ENCODE assay signal across 9 cellular contexts in genomic region chr16:22424161-22424937, GRCh38. TPM values are rescaled to one million over a fixed set of nuclear protein-coding genes. Genes with fewer than 3 reads are reported as not detected.
DNase-seq lines count a peak whose midpoint lies in the region; ATAC-seq and TF ChIP-seq lines count a peak whose summit lies in the region.
"Had no signal": no experiment of that assay in that cellular context is flagged by ENCODE, and none has a peak within 500 bp of the region (broad histone marks: within the 10 kb centered on the region; RNA-seq: fewer than 3 reads in every experiment).

No MANE protein-coding gene starts in this region.

- TF ChIP-seq CTCF in Peyer's patch (IDR thresholded peaks at IDR 0.05) (no peak), osteoblast (IDR thresholded peaks at IDR 0.05; ENCODE audit: extremely low read depth, low read depth, low read length) (no peak)

- H3K27me3 ChIP-seq in ACC112 (ENCODE audit: insufficient read depth, low read length) (no peaks in the 10 kb centered on the region), Peyer's patch (no peaks in the 10 kb centered on the region), osteoblast (ENCODE audit: insufficient read depth, low read length) (no peaks in the 10 kb centered on the region)
- H3K27me3 ChIP-seq: brain microvascular endothelial cell had no signal

- peaks cover 7% of the 10 kb centered on the region; the same call in 1 of the 2 replicates for H3K36me3 ChIP-seq in ACC112 (ENCODE audit: insufficient read depth, low read length)
- H3K36me3 ChIP-seq in Peyer's patch: peaks cover 0 to 38% (median 0%) of the 10 kb centered on the region in 3 donors
- peaks cover 12% of the 10 kb centered on the region for H3K36me3 ChIP-seq in osteoblast (ENCODE audit: insufficient read depth, low read length)

- H3K27ac ChIP-seq in ACC112 (ENCODE audit: low read depth, low read length): peak overlapping the region; percentile 73
- H3K27ac ChIP-seq in Peyer's patch: peak overlapping the region; percentile 9 to 58 (median 32)
- H3K27ac ChIP-seq in osteoblast (ENCODE audit: low read depth, low read length): peak overlapping the region; percentile 57
- H3K27ac ChIP-seq: brain microvascular endothelial cell had no signal

- peak overlapping the region; percentile 71 for H3K4me3 ChIP-seq in ACC112 (ENCODE audit: low read depth, low read length)
- no peak overlapping the region for H3K4me3 ChIP-seq in Peyer's patch
- peak overlapping the region; percentile 61 for H3K4me3 ChIP-seq in osteoblast (ENCODE audit: insufficient read depth, low read length)

- DNase-seq in Peyer's patch (no peak), fibroblast of the conjunctiva (ENCODE audit: low read depth) (peak; percentile 9), osteoblast (ENCODE audit: insufficient read length, low spot score, missing footprints) (peak; percentile 69), NCI-H446 treated with DMSO at 0.1 percent for 48 hours (lab: John Stamatoyannopoulos, UW) (no peak)
- no peak for DNase-seq in activated CD4-positive, alpha-beta T cell treated with anti-CD3 and anti-CD28 coated beads for 48 hours
- DNase-seq: brain microvascular endothelial cell had no signal

- H3K9me3 ChIP-seq in Peyer's patch (no peaks in the 10 kb centered on the region), osteoblast (ENCODE audit: low read depth, low read length) (no peaks in the 10 kb centered on the region)

- peak overlapping the region; percentile 86 for H3K4me2 ChIP-seq in osteoblast (ENCODE audit: insufficient read depth, low read length)

- no peaks in the 10 kb centered on the region for H4K20me1 ChIP-seq in osteoblast (ENCODE audit: insufficient read depth, low read length)

- H2AFZ ChIP-seq in ACC112 (ENCODE audit: low read length, unreplicated experiment) (peak overlapping the region; percentile 73), osteoblast (ENCODE audit: low read length) (peak overlapping the region; percentile 93)

- peaks cover 10% of the 10 kb centered on the region for H3K4me1 ChIP-seq in ACC112 (ENCODE audit: control insufficient read depth, insufficient read depth, low read length, unreplicated experiment)
- H3K4me1 ChIP-seq in Peyer's patch: no peaks in the 10 kb centered on the region
- H3K4me1 ChIP-seq in osteoblast (ENCODE audit: insufficient read depth, low read length): peaks cover 16% of the 10 kb centered on the region

- ATAC-seq in HG03108 (IDR thresholded peaks at IDR 0.05; ENCODE audit: unreplicated experiment) (no peak), HG03520 (IDR thresholded peaks at IDR 0.05; ENCODE audit: unreplicated experiment) (no peak)

- TF ChIP-seq POLR2A in Peyer's patch (IDR thresholded peaks at IDR 0.05): no peak

- H3K79me2 ChIP-seq in ACC112 (ENCODE audit: control insufficient read depth, insufficient read depth, low read length, unreplicated experiment) (no peaks in the 10 kb centered on the region), osteoblast (ENCODE audit: insufficient read depth, low read length) (peaks cover 2% of the 10 kb centered on the region)

RNA-seq across cellular contexts. Expression of gene CDR2, which starts 49.9 kb away (rescaled TPM):
- 10 to 100 TPM; 22.7 to 38.4 (median 30.3) TPM for total RNA-seq in Peyer's patch
- 49.5 and 52.5 TPM in 2 replicates for total RNA-seq in osteoblast

Comparison
In these comparisons a context has a peak if more than half of its experiments do, and no peak if none do; other contexts are left out.
1. H3K4me3 ChIP-seq: peak in ACC112 (single experiment) and osteoblast (single experiment); none in Peyer's patch (0 of 4).
2. DNase-seq: peak in fibroblast of the conjunctiva (single experiment) and osteoblast (single experiment); none in Peyer's patch (0 of 3), NCI-H446 treated with DMSO at 0.1 percent for 48 hours (single experiment) and activated CD4-positive, alpha-beta T cell treated with anti-CD3 and anti-CD28 coated beads for 48 hours (single experiment).
3. Peak in every context shown above with its lines, with median percentiles within 50 percentile points of each other: H3K27ac ChIP-seq.